In genomic region chr22:31122532-31123291, GRCh38 we compare ENCODE assay signal across 9 cellular contexts. TPM values are rescaled to one million over a fixed set of nuclear protein-coding genes. Genes with fewer than 3 reads are reported as not detected.
DNase-seq lines count a peak whose midpoint lies in the region; ATAC-seq and TF ChIP-seq lines count a peak whose summit lies in the region.
"Had no signal": no experiment of that assay in that cellular context is flagged by ENCODE, and none has a peak within 500 bp of the region (broad histone marks: within the 10 kb centered on the region; RNA-seq: fewer than 3 reads in every experiment).

TSS of gene INPP5J (plus strand) at chr22:31122966. CDS start at chr22:31123015, 49 bp downstream.

- no peaks in the 10 kb centered on the region for H3K9me3 Mint-ChIP-seq in GM23338
- no peaks in the 10 kb centered on the region for H3K9me3 Mint-ChIP-seq in effector memory CD8-positive, alpha-beta T cell

- H3K4ac ChIP-seq in mesendoderm (ENCODE audit: low read depth, low read length): no peak within 1 kb of the TSS

- H3K9me3 ChIP-seq in duodenal mucosa (ENCODE audit: control insufficient read depth in 1 of 2, low read length in 2 of 2): no peaks in the 10 kb centered on the region

- TF ChIP-seq CTCF in GM23338 (conservative IDR thresholded peaks at IDR 0.05; ENCODE audit: low read depth in 2 of 2): no peak
- no peak for TF ChIP-seq CTCF in GM10248 (IDR thresholded peaks at IDR 0.05; ENCODE audit: control extremely low read depth, extremely low read depth, low read depth, missing control alignments)

- no peak within 1 kb of the TSS for H3K27ac Mint-ChIP-seq in GM23338
- H3K27ac Mint-ChIP-seq in effector memory CD8-positive, alpha-beta T cell: peak within 1 kb of the TSS in 1 of 2 donors; percentile 66

- no peaks in the 10 kb centered on the region for H4K20me1 ChIP-seq in GM23338 (replicated peaks; ENCODE audit: insufficient read depth)

- H3K9ac ChIP-seq in duodenal mucosa (ENCODE audit: low read depth in 1 of 2, low read length in 2 of 2): peak within 1 kb of the TSS; percentile 80 to 93
- H3K9ac ChIP-seq in mesendoderm (ENCODE audit: low read length): peak within 1 kb of the TSS; percentile 54
- H3K9ac ChIP-seq: KMS-11 had no signal

- H3K4me2 ChIP-seq in GM23338 (peak within 1 kb of the TSS; percentile 73), mesendoderm (ENCODE audit: low read length) (peak within 1 kb of the TSS; percentile 13)
- H3K4me2 ChIP-seq: KMS-11 had no signal

- H2AK5ac ChIP-seq in mesendoderm (ENCODE audit: low read length): no peak within 1 kb of the TSS

- peak within 1 kb of the TSS; percentile 83; the same call in 1 of the 2 replicates for H2AFZ ChIP-seq in GM23338

- H3F3A ChIP-seq in GM23338 (replicated peaks; ENCODE audit: low read depth): no peaks in the 10 kb centered on the region

- no peaks in the 10 kb centered on the region for H3K36me3 Mint-ChIP-seq in GM23338 (ENCODE audit: low read depth)
- no peaks in the 10 kb centered on the region for H3K36me3 Mint-ChIP-seq in effector memory CD8-positive, alpha-beta T cell (ENCODE audit: insufficient read depth)

- no peaks in the 10 kb centered on the region for H3K79me1 ChIP-seq in mesendoderm (ENCODE audit: low read length)

- H3K56ac ChIP-seq in mesendoderm (ENCODE audit: low read length): peak within 1 kb of the TSS; percentile 70

- no peak within 1 kb of the TSS for H4K5ac ChIP-seq in mesendoderm (ENCODE audit: low read length)

- H3K18ac ChIP-seq in mesendoderm (ENCODE audit: low read length): no peak within 1 kb of the TSS

- H3K27me3 Mint-ChIP-seq in GM23338 (ENCODE audit: insufficient read depth, low read depth, poor library complexity): peaks cover 15% of the 10 kb centered on the region
- peaks cover 0 to 8% of the 10 kb centered on the region in 2 donors for H3K27me3 Mint-ChIP-seq in effector memory CD8-positive, alpha-beta T cell

- CTCF ChIA-PET in GM10248 (lab: Yijun Ruan, JAX): interaction anchor here (0.7 to 0.9 kb wide), 2 partner anchors 38 to 203 kb away, joined by 3 read pairs; no protein-coding TSS in a partner anchor

- H3K27me3 ChIP-seq in GM23338 (ENCODE audit: insufficient read depth) (no peaks in the 10 kb centered on the region), duodenal mucosa (ENCODE audit: control insufficient read depth in 1 of 2, insufficient read depth in 2 of 2, low read length in 2 of 2) (no peaks in the 10 kb centered on the region), mesendoderm (ENCODE audit: insufficient read depth, low read length, poor library complexity) (no peaks in the 10 kb centered on the region)

- H3K9me2 ChIP-seq in GM23338 (ENCODE audit: insufficient read depth): no peaks in the 10 kb centered on the region

- H2BK15ac ChIP-seq in mesendoderm (replicated peaks; ENCODE audit: low read depth): no peak within 1 kb of the TSS

- H3K4me3 ChIP-seq in GM23338 (peak within 1 kb of the TSS; percentile 54), duodenal mucosa (ENCODE audit: low read depth in 1 of 2, low read length in 2 of 2) (peak within 1 kb of the TSS; percentile 78 to 80), mesendoderm (ENCODE audit: low read length) (no peak within 1 kb of the TSS)

- no peak within 1 kb of the TSS for H3K27ac ChIP-seq in GM23338 (ENCODE audit: low read depth)
- H3K27ac ChIP-seq in duodenal mucosa (ENCODE audit: low read depth, low read length): peak within 1 kb of the TSS; percentile 85
- no peak within 1 kb of the TSS for H3K27ac ChIP-seq in mesendoderm (ENCODE audit: low read depth, low read length)
- H3K27ac ChIP-seq: KMS-11 had no signal

- H2BK5ac ChIP-seq in mesendoderm (ENCODE audit: low read length): no peak within 1 kb of the TSS

- H3K4me1 Mint-ChIP-seq in GM23338: peaks cover 25% of the 10 kb centered on the region
- peaks cover 0 to 3% of the 10 kb centered on the region in 2 donors for H3K4me1 Mint-ChIP-seq in effector memory CD8-positive, alpha-beta T cell (ENCODE audit: low read depth in 2 of 2)

- POLR2A ChIA-PET in GM10248 (lab: Yijun Ruan, JAX): no interaction called here

- H3K4me1 ChIP-seq in GM23338 (ENCODE audit: insufficient read depth): peaks cover 13% of the 10 kb centered on the region; the same call in 1 of the 2 replicates
- peaks cover 23 to 37% of the 10 kb centered on the region in 2 donors for H3K4me1 ChIP-seq in duodenal mucosa (ENCODE audit: control insufficient read depth in 1 of 2, insufficient read depth in 2 of 2, low read length in 2 of 2)
- no peaks in the 10 kb centered on the region for H3K4me1 ChIP-seq in mesendoderm (ENCODE audit: control insufficient read depth, low read depth, low read length)

- H3K36me3 ChIP-seq in GM23338 (ENCODE audit: insufficient read depth) (no peaks in the 10 kb centered on the region), duodenal mucosa (ENCODE audit: control insufficient read depth in 1 of 2, insufficient read depth in 2 of 2, low read length in 2 of 2) (no peaks in the 10 kb centered on the region), mesendoderm (ENCODE audit: control insufficient read depth, insufficient read depth, low read length) (no peaks in the 10 kb centered on the region)

- peak; percentile 77 for ATAC-seq in GM23338
- ATAC-seq in HG03039 (IDR thresholded peaks at IDR 0.05; ENCODE audit: unreplicated experiment): no peak
- ATAC-seq in GM19395 (IDR thresholded peaks at IDR 0.05; ENCODE audit: unreplicated experiment): no peak
- ATAC-seq in effector memory CD8-positive, alpha-beta T cell (replicated peaks): no peak

- H3K23ac ChIP-seq in mesendoderm (ENCODE audit: low read length): no peak within 1 kb of the TSS

- peak within 1 kb of the TSS; percentile 74 for H3K4me3 Mint-ChIP-seq in GM23338
- no peak within 1 kb of the TSS for H3K4me3 Mint-ChIP-seq in effector memory CD8-positive, alpha-beta T cell

- no peaks in the 10 kb centered on the region for H3K79me2 ChIP-seq in GM23338 (replicated peaks; ENCODE audit: insufficient read depth)
- no peaks in the 10 kb centered on the region for H3K79me2 ChIP-seq in mesendoderm (ENCODE audit: control insufficient read depth, insufficient read depth, low read length)

- H4K8ac ChIP-seq in mesendoderm (ENCODE audit: low read depth, low read length): no peak within 1 kb of the TSS

- WGBS in mesendoderm (ENCODE audit: extremely low coverage, insufficient coverage, low lambda C conversion rate): no CpG with 5 or more reads among the region's 10 CpGs

- H2BK120ac ChIP-seq in mesendoderm (ENCODE audit: low read depth, low read length): no peak within 1 kb of the TSS

- DNase-seq in GM23338 (ENCODE audit: low spot score) (peak; percentile 80), NCI-H748 treated with DMSO at 0.1 percent for 48 hours (lab: John Stamatoyannopoulos, UW) (peak; percentile 4), mesendoderm (peak; percentile 66), GM10248 (ENCODE audit: extremely low spot score) (no peak)
- DNase-seq in effector memory CD8-positive, alpha-beta T cell: no peak

TF ChIP-seq in GM23338, 12 proteins besides CTCF, POLR2A, EP300 and RAD21 (continues in another document):
- TF ChIP-seq ZNF331 (CRISPR knock-in tag; IDR thresholded peaks at IDR 0.05; ENCODE audit: low read depth) (no peak), POLR2AphosphoS5 (IDR thresholded peaks at IDR 0.05; ENCODE audit: low read depth) (0 out of 2 replicates have a peak, but pooled peaks have one; percentile 37), NANOG (IDR thresholded peaks at IDR 0.05; ENCODE audit: borderline replicate concordance) (no peak), JUNB (IDR thresholded peaks at IDR 0.05; ENCODE audit: unreplicated experiment) (no peak), EZH2 (IDR thresholded peaks at IDR 0.05; ENCODE audit: low read depth, unreplicated experiment) (no peak), REST (IDR thresholded peaks at IDR 0.05; ENCODE audit: unreplicated experiment) (no peak), ETS1 (IDR thresholded peaks at IDR 0.05) (no peak), CREB1 (CRISPR knock-in tag; IDR thresholded peaks at IDR 0.05; ENCODE audit: low read depth) (peak; percentile 70), ZNF114 (CRISPR knock-in tag; IDR thresholded peaks at IDR 0.05) (no peak), STAT1 (IDR thresholded peaks at IDR 0.05; ENCODE audit: unreplicated experiment) (no peak)

RNA-seq across cellular contexts. Expression of gene INPP5J, which starts in this region (rescaled TPM):
- 11.2 and 14.5 TPM in 2 replicates for total RNA-seq in GM23338 (2014; rRNA removed; shearing (Covaris generic))
- polyA plus RNA-seq in GM23338 (2016; fragmentation: Nextera tagmentation; extraction: Ambion mirVana): 4.8 and 5.3 TPM in 2 replicates
- 4.2 TPM for polyA plus RNA-seq in mesendoderm (2013, experiment 1 of 2)
- 4.1 TPM for polyA plus RNA-seq in mesendoderm (2013, experiment 2 of 2)

Comparison
In these comparisons a context has a peak if more than half of its experiments do, and no peak if none do; other contexts are left out.
1. DNase-seq: peak in GM23338 (single experiment), NCI-H748 treated with DMSO at 0.1 percent for 48 hours (single experiment) and mesendoderm (single experiment); none in GM10248 (single experiment) and effector memory CD8-positive, alpha-beta T cell (0 of 3).